In genomic region chr2:48635786-48636185, GRCh38 we compare ENCODE assay signal across 39 cellular contexts. TPM values are rescaled to one million over a fixed set of nuclear protein-coding genes. Genes with fewer than 3 reads are reported as not detected.
"Had no signal": no experiment of that assay in that cellular context is flagged by ENCODE, and none has a peak within 500 bp of the region (broad histone marks: within the 10 kb centered on the region; RNA-seq: fewer than 3 reads in every experiment).

No MANE protein-coding gene starts in this region.

- H3K4me1 Mint-ChIP-seq: activated naive CD4-positive, alpha-beta T cell treated with anti-CD3 and anti-CD28 coated beads, Interleukin-2, amount 10 ng/mL, durations not matched to agents 7 days and 5 days; activated naive CD4-positive, alpha-beta T cell treated with anti-CD3 and anti-CD28 coated beads, Interleukin-2, amount 50 U/mL, for 24 hours; activated naive CD8-positive, alpha-beta T cell treated with anti-CD3 and anti-CD28 coated beads, Interleukin-2, amount 10 ng/mL, durations not matched to agents 7 days and 5 days; activated naive CD8-positive, alpha-beta T cell treated with anti-CD3 and anti-CD28 coated beads, Interleukin-2, amount 50 U/mL, for 24 hours; activated T-helper 17 cell treated with anti-CD3 and anti-CD28 coated beads, Interleukin-2, amount 50 U/mL, for 72 hours; brain; central memory CD8-positive, alpha-beta T cell had no signal

- H3K27me3 ChIP-seq: adrenal gland, ascending aorta, body of pancreas, brain microvascular endothelial cell, breast epithelium, cardiac muscle cell had no signal

- H3K36me3 ChIP-seq: adrenal gland, ascending aorta, brain microvascular endothelial cell, breast epithelium, cardiac muscle cell had no signal

- DNase-seq: activated effector memory CD4-positive, alpha-beta T cell treated with anti-CD3 and anti-CD28 coated beads, Interleukin-2, amount 50 U/mL, for 16 hours; activated effector memory CD4-positive, alpha-beta T cell treated with Interleukin-2 at 50 U/mL for 16 hours; activated gamma-delta T cell; activated gamma-delta T cell treated with Interleukin-2 at 50 U/mL for 16 hours; activated naive CD4-positive, alpha-beta T cell; activated naive CD4-positive, alpha-beta T cell treated with anti-CD3 and anti-CD28 coated beads for 36 hours; activated naive CD4-positive, alpha-beta T cell treated with anti-CD3 and anti-CD28 coated beads, Interleukin-2, amount 10 ng/mL, durations not matched to agents 7 days and 5 days; activated naive CD4-positive, alpha-beta T cell treated with anti-CD3 and anti-CD28 coated beads, Interleukin-2, amount 50 U/mL, for 16 hours; activated naive CD4-positive, alpha-beta T cell treated with Interleukin-2 at 50 U/mL for 16 hours; activated naive CD8-positive, alpha-beta T cell treated with anti-CD3 and anti-CD28 coated beads, Interleukin-2, amount 10 ng/mL, durations not matched to agents 7 days and 5 days; activated naive CD8-positive, alpha-beta T cell treated with anti-CD3 and anti-CD28 coated beads, Interleukin-2, amount 50 U/mL, for 24 hours; activated T-cell treated with anti-CD3 and anti-CD28 coated beads, Interleukin-2, amount 50 U/mL, for 1 hour; activated T-cell treated with anti-CD3 and anti-CD28 coated beads, Interleukin-2, amount 50 U/mL, for 24 hours; activated T-cell treated with anti-CD3 and anti-CD28 coated beads, Interleukin-2, amount 50 U/mL, for 4 hours; activated T-cell treated with anti-CD3 and anti-CD28 coated beads, Interleukin-2, amount 50 U/mL, for 48 hours; activated T-cell treated with anti-CD3 and anti-CD28 coated beads, Interleukin-2, amount 50 U/mL, for 72 hours; adrenal gland; amniotic stem cell; amygdala; anterior cingulate cortex; aorta; body of pancreas; brain microvascular endothelial cell; caudate nucleus; central memory CD4-positive, alpha-beta T cell; cerebellar nuclear complex had no signal

- H3K4me1 ChIP-seq: adrenal gland, ascending aorta, body of pancreas, breast epithelium had no signal

- H3K9me3 Mint-ChIP-seq: activated naive CD4-positive, alpha-beta T cell treated with anti-CD3 and anti-CD28 coated beads for 36 hours; activated naive CD4-positive, alpha-beta T cell treated with anti-CD3 and anti-CD28 coated beads, Interleukin-2, amount 10 ng/mL, durations not matched to agents 7 days and 5 days; activated naive CD8-positive, alpha-beta T cell treated with anti-CD3 and anti-CD28 coated beads, Interleukin-2, amount 50 U/mL, for 24 hours; activated T-helper 1 cell treated with anti-CD3 and anti-CD28 coated beads, Interleukin-12 subunit alpha, Interleukin-12 subunit beta, Interleukin-2, Interleukin-4 antibody, amounts not matched to agents 30 ng/mL and 10 ng/mL and 1 ng/mL, durations not matched to agents 14 hours and 24 hours and 36 hours; activated T-helper 2 cell treated with anti-CD3 and anti-CD28 coated beads, Interferon-gamma antibody, Interleukin-2, Interleukin-4, amounts not matched to agents 10 μg/mL and 5 μg/mL and 100 μg/mL, durations not matched to agents 14 hours and 24 hours and 36 hours had no signal

- ATAC-seq: activated naive CD4-positive, alpha-beta T cell treated with anti-CD3 and anti-CD28 coated beads, Interleukin-2, amount 50 U/mL, for 72 hours; activated naive CD8-positive, alpha-beta T cell treated with anti-CD3 and anti-CD28 coated beads, Interleukin-2, amount 50 U/mL, for 24 hours; activated T-cell treated with anti-CD3 and anti-CD28 coated beads, Interleukin-2, amount 50 U/mL, for 72 hours; activated T-helper 17 cell treated with anti-CD3 and anti-CD28 coated beads, Interleukin-2, amount 50 U/mL, for 72 hours; body of pancreas had no signal

- H3K27ac Mint-ChIP-seq: activated naive CD4-positive, alpha-beta T cell treated with anti-CD3 and anti-CD28 coated beads for 36 hours; activated naive CD4-positive, alpha-beta T cell treated with anti-CD3 and anti-CD28 coated beads, Interleukin-2, amount 10 ng/mL, durations not matched to agents 7 days and 5 days; activated naive CD4-positive, alpha-beta T cell treated with anti-CD3 and anti-CD28 coated beads, Interleukin-2, amount 50 U/mL, for 24 hours; activated naive CD4-positive, alpha-beta T cell treated with anti-CD3 and anti-CD28 coated beads, Interleukin-2, amount 50 U/mL, for 72 hours; activated naive CD8-positive, alpha-beta T cell; activated naive CD8-positive, alpha-beta T cell treated with anti-CD3 and anti-CD28 coated beads, Interleukin-2, amount 10 ng/mL, durations not matched to agents 7 days and 5 days; activated naive CD8-positive, alpha-beta T cell treated with anti-CD3 and anti-CD28 coated beads, Interleukin-2, amount 50 U/mL, for 24 hours; activated T-cell treated with anti-CD3 and anti-CD28 coated beads, Interleukin-2, amount 50 U/mL, for 24 hours; activated T-cell treated with anti-CD3 and anti-CD28 coated beads, Interleukin-2, amount 50 U/mL, for 72 hours; activated T-helper 1 cell treated with anti-CD3 and anti-CD28 coated beads, Interleukin-12 subunit alpha, Interleukin-12 subunit beta, Interleukin-2, Interleukin-4 antibody, amounts not matched to agents 30 ng/mL and 10 ng/mL and 1 ng/mL, durations not matched to agents 14 hours and 24 hours and 36 hours; activated T-helper 17 cell treated with anti-CD3 and anti-CD28 coated beads, Interleukin-2, amount 50 U/mL, for 72 hours; activated T-helper 2 cell treated with anti-CD3 and anti-CD28 coated beads, Interferon-gamma antibody, Interleukin-2, Interleukin-4, amounts not matched to agents 10 μg/mL and 5 μg/mL and 100 μg/mL, durations not matched to agents 14 hours and 24 hours and 36 hours; brain had no signal

- H3K27me3 Mint-ChIP-seq: brain had no signal

- H3K4me3 ChIP-seq: adrenal gland, ascending aorta, body of pancreas, breast epithelium, cardiac muscle cell had no signal

- H3K36me3 Mint-ChIP-seq: activated naive CD4-positive, alpha-beta T cell treated with anti-CD3 and anti-CD28 coated beads, Interleukin-2, amount 10 ng/mL, durations not matched to agents 7 days and 5 days; activated naive CD4-positive, alpha-beta T cell treated with anti-CD3 and anti-CD28 coated beads, Interleukin-2, amount 50 U/mL, for 24 hours; activated naive CD4-positive, alpha-beta T cell treated with anti-CD3 and anti-CD28 coated beads, Interleukin-2, amount 50 U/mL, for 72 hours; activated naive CD8-positive, alpha-beta T cell; activated naive CD8-positive, alpha-beta T cell treated with anti-CD3 and anti-CD28 coated beads, Interleukin-2, amount 10 ng/mL, durations not matched to agents 7 days and 5 days; brain had no signal

- H3K4me3 Mint-ChIP-seq: activated naive CD4-positive, alpha-beta T cell treated with anti-CD3 and anti-CD28 coated beads for 36 hours; activated naive CD4-positive, alpha-beta T cell treated with anti-CD3 and anti-CD28 coated beads, Interleukin-2, amount 10 ng/mL, durations not matched to agents 7 days and 5 days; activated naive CD4-positive, alpha-beta T cell treated with anti-CD3 and anti-CD28 coated beads, Interleukin-2, amount 50 U/mL, for 24 hours; activated naive CD8-positive, alpha-beta T cell; activated naive CD8-positive, alpha-beta T cell treated with anti-CD3 and anti-CD28 coated beads, Interleukin-2, amount 10 ng/mL, durations not matched to agents 7 days and 5 days; activated naive CD8-positive, alpha-beta T cell treated with anti-CD3 and anti-CD28 coated beads, Interleukin-2, amount 50 U/mL, for 24 hours; activated T-cell treated with anti-CD3 and anti-CD28 coated beads, Interleukin-2, amount 50 U/mL, for 24 hours; activated T-cell treated with anti-CD3 and anti-CD28 coated beads, Interleukin-2, amount 50 U/mL, for 4 hours; activated T-cell treated with anti-CD3 and anti-CD28 coated beads, Interleukin-2, amount 50 U/mL, for 72 hours; activated T-helper 1 cell treated with anti-CD3 and anti-CD28 coated beads, Interleukin-12 subunit alpha, Interleukin-12 subunit beta, Interleukin-2, Interleukin-4 antibody, amounts not matched to agents 30 ng/mL and 10 ng/mL and 1 ng/mL, durations not matched to agents 14 hours and 24 hours and 36 hours; activated T-helper 17 cell treated with anti-CD3 and anti-CD28 coated beads, Interleukin-2, amount 50 U/mL, for 72 hours; brain; central memory CD8-positive, alpha-beta T cell had no signal

- H3K27ac ChIP-seq: adrenal gland, ascending aorta, body of pancreas, brain microvascular endothelial cell, breast epithelium, cardiac muscle cell had no signal

- H3K9me3 ChIP-seq: adrenal gland, ascending aorta, body of pancreas had no signal

RNA-seq across cellular contexts. Expression of gene GTF2A1L, which starts 18.1 kb away (rescaled TPM):
- total RNA-seq: activated naive CD4-positive, alpha-beta T cell treated with anti-CD3 and anti-CD28 coated beads for 36 hours; activated naive CD4-positive, alpha-beta T cell treated with anti-CD3 and anti-CD28 coated beads, Interleukin-2, amount 50 U/mL, for 72 hours; activated naive CD8-positive, alpha-beta T cell treated with anti-CD3 and anti-CD28 coated beads, Interleukin-2, amount 10 ng/mL, durations not matched to agents 7 days and 5 days; activated T-cell treated with anti-CD3 and anti-CD28 coated beads, Interleukin-2, amount 50 U/mL, for 4 hours; activated T-cell treated with anti-CD3 and anti-CD28 coated beads, Interleukin-2, amount 50 U/mL, for 72 hours; activated T-helper 1 cell treated with anti-CD3 and anti-CD28 coated beads, Interleukin-12 subunit alpha, Interleukin-12 subunit beta, Interleukin-2, Interleukin-4 antibody, amounts not matched to agents 30 ng/mL and 10 ng/mL and 1 ng/mL, durations not matched to agents 14 hours and 24 hours and 36 hours; activated T-helper 17 cell treated with anti-CD3 and anti-CD28 coated beads, Interleukin-2, amount 50 U/mL, for 72 hours; activated T-helper 2 cell treated with anti-CD3 and anti-CD28 coated beads, Interferon-gamma antibody, Interleukin-2, Interleukin-4, amounts not matched to agents 10 μg/mL and 5 μg/mL and 100 μg/mL, durations not matched to agents 14 hours and 24 hours and 36 hours; aorta; astrocyte; chondrocyte had no signal
